ENCODE assay signal across 8 cellular contexts in genomic region chr2:214069254-214069653, GRCh38.
A peak's percentile ranks its signal among the peaks of the same experiment; 100 is the strongest.
DNase-seq lines count a peak whose midpoint lies in the region; ATAC-seq and TF ChIP-seq lines count a peak whose summit lies in the region.

No MANE protein-coding gene starts in this region.

- H3K9me3 Mint-ChIP-seq in activated CD4-positive, alpha-beta memory T cell treated with anti-CD3 and anti-CD28 coated beads for 36 hours = no peaks in the 10 kb centered on the region

- H3K4me3 Mint-ChIP-seq in activated CD4-positive, alpha-beta memory T cell treated with anti-CD3 and anti-CD28 coated beads for 36 hours = no peak overlapping the region

- H3K4me1 ChIP-seq in fibroblast of lung (ENCODE audit: control insufficient read depth, extremely low read depth, insufficient read depth, low read length) (peaks cover 2% of the 10 kb centered on the region), upper lobe of right lung (no peaks in the 10 kb centered on the region)

- CTCF ChIA-PET in activated CD4-positive, alpha-beta memory T cell treated with anti-CD3 and anti-CD28 coated beads for 36 hours (lab: Charles Lee) = no interaction called here

- intact Hi-C loops in activated CD4-positive, alpha-beta memory T cell treated with anti-CD3 and anti-CD28 coated beads for 36 hours (cut with micrococcal nuclease) = no loop called here
- intact Hi-C loops in upper lobe of right lung (cut with DNase I) = no loop called here

- no peak overlapping the region for H3K27ac Mint-ChIP-seq in activated CD4-positive, alpha-beta memory T cell treated with anti-CD3 and anti-CD28 coated beads for 36 hours

- POLR2A ChIA-PET in activated CD4-positive, alpha-beta memory T cell treated with anti-CD3 and anti-CD28 coated beads for 36 hours (lab: Charles Lee) = no interaction called here

- H4K20me1 ChIP-seq in fibroblast of lung (ENCODE audit: control insufficient read depth, extremely low read depth, insufficient read depth, low read length) = no peaks in the 10 kb centered on the region

- no peaks in the 10 kb centered on the region for H3K9me3 ChIP-seq in fibroblast of lung (ENCODE audit: control insufficient read depth, insufficient read depth, low read depth, low read length)
- H3K9me3 ChIP-seq in upper lobe of right lung = no peaks in the 10 kb centered on the region

- H3K36me3 Mint-ChIP-seq in activated CD4-positive, alpha-beta memory T cell treated with anti-CD3 and anti-CD28 coated beads for 36 hours = no peaks in the 10 kb centered on the region

- H3K36me3 ChIP-seq in fibroblast of lung (ENCODE audit: control insufficient read depth, insufficient read depth, low read length) = no peaks in the 10 kb centered on the region
- H3K36me3 ChIP-seq in upper lobe of right lung = no peaks in the 10 kb centered on the region

- H3K27me3 ChIP-seq in fibroblast of lung (ENCODE audit: control insufficient read depth, insufficient read depth, low read length) (no peaks in the 10 kb centered on the region), upper lobe of right lung (no peaks in the 10 kb centered on the region)

- TF ChIP-seq CTCF in AG10803 (conservative IDR thresholded peaks at IDR 0.05; ENCODE audit: low read length) = no peak
- no peak for TF ChIP-seq CTCF in fibroblast of lung (conservative IDR thresholded peaks at IDR 0.05 in 1 of 2, IDR thresholded peaks at IDR 0.05 in 1 of 2; ENCODE audit: low read depth in 1 of 2, low read length in 2 of 2)
- TF ChIP-seq CTCF in upper lobe of right lung (IDR thresholded peaks at IDR 0.05) = no peak

- H3K4me1 Mint-ChIP-seq in activated CD4-positive, alpha-beta memory T cell treated with anti-CD3 and anti-CD28 coated beads for 36 hours (ENCODE audit: low read depth) = no peaks in the 10 kb centered on the region

- H3K27ac ChIP-seq in fibroblast of lung (ENCODE audit: insufficient read depth, low read length) (peak overlapping the region; percentile 37), upper lobe of right lung (no peak overlapping the region)

- H3K9ac ChIP-seq in fibroblast of lung (ENCODE audit: insufficient read depth, low read length) = no peak overlapping the region

- ATAC-seq in GM21390 (IDR thresholded peaks at IDR 0.05; ENCODE audit: unreplicated experiment) = peak; percentile 59
- peak; percentile 96 for ATAC-seq in stimulated activated naive CD8-positive, alpha-beta T cell treated with anti-CD3 and anti-CD28 coated beads, Interleukin-15, Interleukin-2, amounts not matched to agents 100 U/mL and 50 U/mL, for 24 hours
- ATAC-seq in upper lobe of right lung = no peak

- H3K79me2 ChIP-seq in fibroblast of lung (ENCODE audit: control insufficient read depth, insufficient read depth, low read length) = no peaks in the 10 kb centered on the region

- no peaks in the 10 kb centered on the region for H3K27me3 Mint-ChIP-seq in activated CD4-positive, alpha-beta memory T cell treated with anti-CD3 and anti-CD28 coated beads for 36 hours

- DNase-seq in AG10803 (ENCODE audit: low read depth) (peak; percentile 89), NCI-H226 (peak; percentile 77), fibroblast of lung (ENCODE audit: low read depth in 2 of 2) (peak; percentile 86 to 95), OCI-M2 (lab: John Stamatoyannopoulos, UW; ENCODE audit: unreplicated experiment) (no peak), upper lobe of right lung (no peak)
- DNase-seq in stimulated activated naive CD8-positive, alpha-beta T cell treated with anti-CD3 and anti-CD28 coated beads, Interleukin-15, Interleukin-2, amounts not matched to agents 100 U/mL and 50 U/mL, for 24 hours = no peak
- DNase-seq in activated CD4-positive, alpha-beta memory T cell treated with anti-CD3 and anti-CD28 coated beads for 36 hours = no peak

- H2AFZ ChIP-seq in fibroblast of lung (ENCODE audit: low read length) = no peak overlapping the region

- H3K4me3 ChIP-seq in AG10803 (ENCODE audit: low read length) = peak overlapping the region; percentile 38
- H3K4me3 ChIP-seq in fibroblast of lung (replicated peaks in 1 of 4; ENCODE audit: control extremely low read depth in 1 of 4, insufficient read depth in 1 of 4, low read depth in 3 of 4, low read length in 4 of 4) = peak overlapping the region in 2 of 4 experiments; percentile 12 to 31
- H3K4me3 ChIP-seq in upper lobe of right lung = no peak overlapping the region

- peak overlapping the region; percentile 7 for H3K4me2 ChIP-seq in fibroblast of lung (ENCODE audit: extremely low read depth, insufficient read depth, low read length)

Comparison
In these comparisons a context has a peak if more than half of its experiments do, and no peak if none do; other contexts are left out.
1. DNase-seq: peak in AG10803 (single experiment), NCI-H226 (single experiment) and fibroblast of lung (2 of 2); none in stimulated activated naive CD8-positive, alpha-beta T cell treated with anti-CD3 and anti-CD28 coated beads, Interleukin-15, Interleukin-2, amounts not matched to agents 100 U/mL and 50 U/mL, for 24 hours (single experiment), OCI-M2 (single experiment), activated CD4-positive, alpha-beta memory T cell treated with anti-CD3 and anti-CD28 coated beads for 36 hours (single experiment) and upper lobe of right lung (single experiment).